Comparison of ENCODE assay signal across 21 cellular contexts in the genomic region with DNA sequence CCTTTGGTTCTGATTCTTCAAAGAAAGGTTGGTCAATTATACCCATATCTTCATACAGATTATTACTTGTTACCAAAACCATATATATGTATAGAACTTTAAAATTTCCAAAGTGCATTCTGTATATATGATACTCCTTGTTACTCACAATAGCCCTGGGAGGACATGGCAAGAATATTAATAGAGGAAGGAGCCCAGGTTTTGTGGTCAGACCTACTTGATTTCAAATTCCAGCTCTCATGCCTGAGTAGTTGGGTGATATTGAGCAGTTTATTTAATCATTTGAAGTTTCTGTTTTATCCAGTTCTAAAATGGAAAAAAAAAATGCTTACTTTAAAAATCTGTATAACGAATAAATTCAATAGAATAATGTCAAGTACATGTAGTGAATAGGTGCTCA. TPM values are rescaled to one million over a fixed set of nuclear protein-coding genes. Genes with fewer than 3 reads are reported as not detected.
DNase-seq lines count a peak whose midpoint lies in the region; ATAC-seq and TF ChIP-seq lines count a peak whose summit lies in the region.
"Had no signal": no experiment of that assay in that cellular context is flagged by ENCODE, and none has a peak within 500 bp of the region (broad histone marks: within the 10 kb centered on the region; RNA-seq: fewer than 3 reads in every experiment).

No MANE protein-coding gene starts in this region.

- H3K9me3 ChIP-seq in RWPE2 (ENCODE audit: severe bottlenecking) = no peaks in the 10 kb centered on the region
- no peaks in the 10 kb centered on the region for H3K9me3 ChIP-seq in smooth muscle cell (replicated peaks; ENCODE audit: low read depth)

- H3F3A ChIP-seq in smooth muscle cell (ENCODE audit: low read depth) = peaks cover 6% of the 10 kb centered on the region

- H3K4me1 Mint-ChIP-seq in activated naive CD8-positive, alpha-beta T cell (ENCODE audit: low read depth) = peaks cover 40% of the 10 kb centered on the region
- H3K4me1 Mint-ChIP-seq in activated naive CD8-positive, alpha-beta T cell treated with anti-CD3 and anti-CD28 coated beads for 36 hours = peaks cover 32% of the 10 kb centered on the region
- H3K4me1 Mint-ChIP-seq in activated naive CD4-positive, alpha-beta T cell treated with anti-CD3 and anti-CD28 coated beads for 36 hours (ENCODE audit: low read depth) = peaks cover 30% of the 10 kb centered on the region

- WGBS in smooth muscle cell (ENCODE audit: low lambda C conversion rate) = 89% methylated on average over 1 of the region's 1 CpG

- peaks cover 46% of the 10 kb centered on the region for H3K36me3 ChIP-seq in RWPE2 (ENCODE audit: low read depth)
- H3K36me3 ChIP-seq in smooth muscle cell (ENCODE audit: low read depth) = no peaks in the 10 kb centered on the region

- DNase-seq in activated naive CD8-positive, alpha-beta T cell treated with anti-CD3 and anti-CD28 coated beads for 36 hours = no peak
- DNase-seq in RWPE2 (ENCODE audit: low spot score) (no peak), foreskin keratinocyte (no peak), smooth muscle cell (lab: John Stamatoyannopoulos, UW; ENCODE audit: unreplicated experiment) (no peak), T1000 (lab: John Stamatoyannopoulos, UW) (no peak)
- DNase-seq in stimulated activated CD4-positive, alpha-beta T cell treated with anti-CD3 and anti-CD28 coated beads, Interleukin-2, amount 100 ng/mL, for 48 hours = no peak
- DNase-seq in activated naive CD4-positive, alpha-beta T cell treated with anti-CD3 and anti-CD28 coated beads for 36 hours = no peak
- DNase-seq: aorta; DMS153; erythroblast; glutamatergic neuron; H7; Kasumi-1; right cardiac atrium; stimulated activated CD4-positive, alpha-beta T cell treated with anti-CD3 and anti-CD28 coated beads, Interleukin-4, amount 100 ng/mL, for 24 hours; stimulated activated CD8-positive, alpha-beta memory T cell treated with anti-CD3 and anti-CD28 coated beads, Interleukin-4, amount 100 ng/mL, for 48 hours; T-helper 9 cell had no signal

- H3K79me2 ChIP-seq in smooth muscle cell (ENCODE audit: low read depth) = peaks cover 45% of the 10 kb centered on the region

- H3K27me3 ChIP-seq in RWPE2 (ENCODE audit: insufficient read depth, poor library complexity, severe bottlenecking) = no peaks in the 10 kb centered on the region
- H3K27me3 ChIP-seq in foreskin keratinocyte = no peaks in the 10 kb centered on the region
- peaks cover 9% of the 10 kb centered on the region for H3K27me3 ChIP-seq in smooth muscle cell (ENCODE audit: low read depth)

- peaks cover 13% of the 10 kb centered on the region for H3K36me3 Mint-ChIP-seq in activated naive CD8-positive, alpha-beta T cell
- H3K36me3 Mint-ChIP-seq in activated naive CD8-positive, alpha-beta T cell treated with anti-CD3 and anti-CD28 coated beads for 36 hours = peaks cover 10% of the 10 kb centered on the region
- H3K36me3 Mint-ChIP-seq in activated naive CD4-positive, alpha-beta T cell treated with anti-CD3 and anti-CD28 coated beads for 36 hours (ENCODE audit: low read depth) = peaks cover 4% of the 10 kb centered on the region

- peak overlapping the region; percentile 93 for H3K4me3 Mint-ChIP-seq in activated naive CD8-positive, alpha-beta T cell
- H3K4me3 Mint-ChIP-seq in activated naive CD8-positive, alpha-beta T cell treated with anti-CD3 and anti-CD28 coated beads for 36 hours = no peak overlapping the region
- H3K4me3 Mint-ChIP-seq in activated naive CD4-positive, alpha-beta T cell treated with anti-CD3 and anti-CD28 coated beads for 36 hours = no peak overlapping the region
- H3K4me3 Mint-ChIP-seq: memory B cell had no signal

- H3K27ac ChIP-seq in RWPE2 (ENCODE audit: poor library complexity, severe bottlenecking) (peak overlapping the region; percentile 58), foreskin keratinocyte (peak overlapping the region; percentile 31), smooth muscle cell (ENCODE audit: low read depth) (no peak overlapping the region)

- no peak overlapping the region for H2AFZ ChIP-seq in smooth muscle cell (ENCODE audit: low read depth)

- CTCF ChIA-PET in activated naive CD4-positive, alpha-beta T cell treated with anti-CD3 and anti-CD28 coated beads for 36 hours (lab: Charles Lee) = interaction anchor here (1.7 kb wide), 1 partner anchor 184 kb away, joined by 5 read pairs; no protein-coding TSS in a partner anchor

- H3K9me3 Mint-ChIP-seq in activated naive CD8-positive, alpha-beta T cell (ENCODE audit: low read depth) = no peaks in the 10 kb centered on the region
- peaks cover 3% of the 10 kb centered on the region for H3K9me3 Mint-ChIP-seq in activated naive CD8-positive, alpha-beta T cell treated with anti-CD3 and anti-CD28 coated beads for 36 hours
- peaks cover 2% of the 10 kb centered on the region for H3K9me3 Mint-ChIP-seq in activated naive CD4-positive, alpha-beta T cell treated with anti-CD3 and anti-CD28 coated beads for 36 hours
- H3K9me3 Mint-ChIP-seq: dendritic cell treated with granulocyte-macrophage colony-stimulating factor and Interleukin-4, amounts not matched to agents 40 ng/mL and 50 ng/mL, for 4 days; memory B cell had no signal

- no peak overlapping the region for H3K9ac ChIP-seq in smooth muscle cell (ENCODE audit: low read depth)

- no peaks in the 10 kb centered on the region for H3K27me3 Mint-ChIP-seq in activated naive CD8-positive, alpha-beta T cell
- no peaks in the 10 kb centered on the region for H3K27me3 Mint-ChIP-seq in activated naive CD8-positive, alpha-beta T cell treated with anti-CD3 and anti-CD28 coated beads for 36 hours
- H3K27me3 Mint-ChIP-seq in activated naive CD4-positive, alpha-beta T cell treated with anti-CD3 and anti-CD28 coated beads for 36 hours (ENCODE audit: low read depth) = no peaks in the 10 kb centered on the region
- H3K27me3 Mint-ChIP-seq: B cell; dendritic cell treated with granulocyte-macrophage colony-stimulating factor and Interleukin-4, amounts not matched to agents 40 ng/mL and 50 ng/mL, for 4 days; memory B cell had no signal

- no peak overlapping the region for H3K27ac Mint-ChIP-seq in activated naive CD8-positive, alpha-beta T cell
- H3K27ac Mint-ChIP-seq in activated naive CD8-positive, alpha-beta T cell treated with anti-CD3 and anti-CD28 coated beads for 36 hours = no peak overlapping the region
- H3K27ac Mint-ChIP-seq in activated naive CD4-positive, alpha-beta T cell treated with anti-CD3 and anti-CD28 coated beads for 36 hours = no peak overlapping the region
- H3K27ac Mint-ChIP-seq: B cell; dendritic cell treated with granulocyte-macrophage colony-stimulating factor and Interleukin-4, amounts not matched to agents 40 ng/mL and 50 ng/mL, for 4 days; memory B cell had no signal

- peak overlapping the region; percentile 70 for H3K4me3 ChIP-seq in RWPE2 (ENCODE audit: severe bottlenecking)
- H3K4me3 ChIP-seq in smooth muscle cell = no peak overlapping the region

- intact Hi-C loops in activated naive CD4-positive, alpha-beta T cell treated with anti-CD3 and anti-CD28 coated beads for 36 hours (cut with micrococcal nuclease) = loop anchor here (10.0 kb wide), 2 partner anchors 292 to 1212 kb away; no protein-coding TSS in a partner anchor

- peak overlapping the region; percentile 95 for H3K4me2 ChIP-seq in smooth muscle cell

- ATAC-seq in RWPE2 (ENCODE audit: low read depth) (no peak), foreskin keratinocyte (no peak)
- ATAC-seq: right cardiac atrium had no signal

- H3K4me1 ChIP-seq in RWPE2 (ENCODE audit: insufficient read depth, poor library complexity, severe bottlenecking) (peaks cover 42% of the 10 kb centered on the region), foreskin keratinocyte (peaks cover 23% of the 10 kb centered on the region), smooth muscle cell (ENCODE audit: low read depth) (peaks cover 4% of the 10 kb centered on the region)

- H4K20me1 ChIP-seq in smooth muscle cell (ENCODE audit: low read depth) = no peaks in the 10 kb centered on the region

- TF ChIP-seq CTCF in RWPE2 (IDR thresholded peaks at IDR 0.05; ENCODE audit: poor library complexity, severe bottlenecking) (no peak), foreskin keratinocyte (conservative IDR thresholded peaks at IDR 0.05) (no peak), smooth muscle cell (IDR thresholded peaks at IDR 0.05; ENCODE audit: borderline replicate concordance, insufficient read depth, poor library complexity, severe bottlenecking) (no peak)

RNA-seq across cellular contexts. Expression of a gene that starts 2.5 kb away (rescaled TPM):
- 1 to 10 TPM; 7.3 to 8.2 TPM for total RNA-seq in activated naive CD8-positive, alpha-beta T cell treated with anti-CD3 and anti-CD28 coated beads for 36 hours
- total RNA-seq in foreskin keratinocyte (33.1 and 44.5 TPM in 2 replicates), smooth muscle cell (49.1 and 53.5 TPM in 2 replicates)
- polyA plus RNA-seq in foreskin keratinocyte (7.8 and 12.7 TPM in 2 replicates), smooth muscle cell (13.5 and 16.5 TPM in 2 replicates)
- total RNA-seq in activated naive CD4-positive, alpha-beta T cell treated with anti-CD3 and anti-CD28 coated beads for 36 hours = 10 to 100 TPM; 11.0 to 13.7 TPM
